In the genomic region with DNA sequence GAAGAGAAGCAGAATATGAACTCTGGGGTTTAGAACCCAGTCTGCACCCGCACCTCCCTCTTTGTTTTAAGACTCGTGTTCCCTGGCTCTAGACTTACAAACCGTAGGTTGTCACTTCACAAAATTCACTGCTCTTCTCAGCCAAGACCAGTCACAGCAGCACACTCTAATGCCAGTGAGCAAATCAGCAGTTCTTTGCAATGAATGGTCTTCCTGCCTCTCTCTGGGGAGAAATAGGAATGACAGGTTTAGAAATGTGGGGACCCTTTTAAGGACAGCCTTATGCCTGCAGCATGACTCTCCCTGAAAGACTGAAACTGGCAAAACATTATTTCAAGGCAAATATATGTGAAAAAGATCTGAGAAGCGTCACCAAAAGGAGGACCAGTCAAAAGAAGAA, we compare ENCODE assay signal across 16 cellular contexts.
"Had no signal": no experiment of that assay in that cellular context is flagged by ENCODE, and none has a peak within 500 bp of the region (broad histone marks: within the 10 kb centered on the region; RNA-seq: fewer than 3 reads in every experiment).

No MANE protein-coding gene starts in this region.

- H3K36me3 ChIP-seq: prostate gland, SJSA1, spleen, transverse colon had no signal

- ATAC-seq: activated naive CD4-positive, alpha-beta T cell treated with anti-CD3 and anti-CD28 coated beads, Interleukin-2, amount 50 U/mL, for 72 hours; mucosa of descending colon; sciatic nerve; stimulated activated naive B cell treated with anti-CD40 and anti-IgM and Interleukin-4, amounts not matched to agents 10 μg/mL and 1 μg/mL and 100 μg/mL, for 72 hours had no signal

- H3K27me3 Mint-ChIP-seq: activated CD4-positive, alpha-beta T cell treated with anti-CD3 and anti-CD28 coated beads, Interleukin-2, amount 10 ng/mL, durations not matched to agents 24 days and 14 days had no signal

- H3K4me3 ChIP-seq: mucosa of descending colon, prostate gland, SJSA1, spleen, transverse colon had no signal

- H3K27ac Mint-ChIP-seq: activated CD4-positive, alpha-beta T cell treated with anti-CD3 and anti-CD28 coated beads, Interleukin-2, amount 10 ng/mL, durations not matched to agents 24 days and 14 days; activated naive CD4-positive, alpha-beta T cell treated with anti-CD3 and anti-CD28 coated beads, Interleukin-2, amount 50 U/mL, for 72 hours; brain; natural killer cell; stimulated activated naive B cell treated with anti-CD40 and anti-IgM and Interleukin-4, amounts not matched to agents 10 μg/mL and 1 μg/mL and 100 μg/mL, for 72 hours had no signal

- H3K27ac ChIP-seq: prostate gland, SJSA1, spleen, transverse colon had no signal

- H3K27me3 ChIP-seq: SJSA1 had no signal

- DNase-seq: activated CD4-positive, alpha-beta T cell treated with anti-CD3 and anti-CD28 coated beads, Interleukin-2, amount 10 ng/mL, durations not matched to agents 24 days and 14 days; amniotic stem cell; cerebellar nuclear complex; mammary epithelial cell; mucosa of descending colon; natural killer cell; spleen; stimulated activated CD4-positive, alpha-beta T cell treated with anti-CD3 and anti-CD28 coated beads, Interleukin-1b, Interleukin-23, amount 100 ng/mL, for 48 hours; stimulated activated naive B cell treated with anti-CD40 and anti-IgM and Interleukin-4, amounts not matched to agents 10 μg/mL and 1 μg/mL and 100 μg/mL, for 72 hours; substantia nigra; transverse colon had no signal

- H3K4me1 ChIP-seq: prostate gland, SJSA1, spleen, transverse colon had no signal

- H3K4me1 Mint-ChIP-seq: activated CD4-positive, alpha-beta T cell treated with anti-CD3 and anti-CD28 coated beads, Interleukin-2, amount 10 ng/mL, durations not matched to agents 24 days and 14 days; natural killer cell; stimulated activated naive B cell treated with anti-CD40 and anti-IgM and Interleukin-4, amounts not matched to agents 10 μg/mL and 1 μg/mL and 100 μg/mL, for 72 hours had no signal

- H3K9me3 ChIP-seq: mucosa of descending colon, prostate gland, SJSA1, spleen, transverse colon had no signal

- H3K9me3 Mint-ChIP-seq: activated CD4-positive, alpha-beta T cell treated with anti-CD3 and anti-CD28 coated beads, Interleukin-2, amount 10 ng/mL, durations not matched to agents 24 days and 14 days; activated naive CD4-positive, alpha-beta T cell treated with anti-CD3 and anti-CD28 coated beads, Interleukin-2, amount 50 U/mL, for 72 hours; natural killer cell had no signal

- H3K4me3 Mint-ChIP-seq: activated CD4-positive, alpha-beta T cell treated with anti-CD3 and anti-CD28 coated beads, Interleukin-2, amount 10 ng/mL, durations not matched to agents 24 days and 14 days; brain; natural killer cell; stimulated activated naive B cell treated with anti-CD40 and anti-IgM and Interleukin-4, amounts not matched to agents 10 μg/mL and 1 μg/mL and 100 μg/mL, for 72 hours had no signal

- H3K36me3 Mint-ChIP-seq: activated naive CD4-positive, alpha-beta T cell treated with anti-CD3 and anti-CD28 coated beads, Interleukin-2, amount 50 U/mL, for 72 hours; brain; natural killer cell; stimulated activated naive B cell treated with anti-CD40 and anti-IgM and Interleukin-4, amounts not matched to agents 10 μg/mL and 1 μg/mL and 100 μg/mL, for 72 hours had no signal
